Comparison of ENCODE assay signal across 8 cellular contexts in the genomic region with DNA sequence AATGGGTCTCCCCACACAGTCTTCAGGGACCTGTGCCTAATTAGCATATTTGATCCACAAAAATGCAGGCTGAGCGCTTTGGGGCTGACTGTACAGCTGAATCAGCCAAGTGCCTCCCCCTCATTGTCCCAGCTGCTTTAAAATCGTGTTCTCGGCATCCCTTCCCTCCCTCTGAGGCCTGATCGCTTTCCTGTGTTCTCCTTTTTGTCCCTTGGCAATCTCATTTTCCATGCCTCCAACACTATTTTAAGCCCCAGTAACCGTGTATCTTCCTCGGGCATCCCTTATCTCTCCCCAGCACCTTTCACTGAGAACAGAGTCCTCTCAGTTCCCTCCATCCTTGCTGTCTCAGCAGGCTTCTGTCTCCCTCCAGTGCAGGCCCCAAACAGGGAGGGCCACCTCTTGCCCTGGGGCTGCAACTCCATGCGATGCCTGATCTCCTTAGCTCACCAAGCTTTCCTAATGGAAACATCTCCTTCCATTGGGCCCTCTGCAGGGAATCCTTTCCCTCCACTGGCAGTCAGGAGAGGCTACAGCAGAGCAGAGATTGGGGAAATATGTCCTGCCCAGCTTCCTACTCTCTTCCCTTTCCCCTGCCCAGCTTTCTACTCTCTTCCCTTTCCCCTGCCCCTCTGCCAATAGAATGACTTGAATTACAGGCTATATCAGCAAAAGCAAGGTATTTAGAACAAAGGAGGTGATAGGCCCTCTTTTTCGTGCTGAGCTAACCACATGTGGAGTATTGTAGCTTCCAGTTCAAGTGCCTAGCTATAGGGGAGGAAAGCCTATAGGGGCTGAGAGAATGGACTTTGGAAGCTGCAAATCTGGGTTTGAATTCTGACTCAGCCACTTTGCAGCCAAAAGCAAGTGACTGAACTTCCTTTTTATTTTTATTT. TPM values are rescaled to one million over a fixed set of nuclear protein-coding genes. Genes with fewer than 3 reads are reported as not detected.
DNase-seq lines count a peak whose midpoint lies in the region; ATAC-seq and TF ChIP-seq lines count a peak whose summit lies in the region.

No MANE protein-coding gene starts in this region.

- peak overlapping the region; percentile 58 for H3K4me2 ChIP-seq in mammary epithelial cell (ENCODE audit: insufficient read depth, low read depth, low read length)

- CTCF ChIA-PET in mammary epithelial cell (lab: Charles Lee; ENCODE audit: low non-redundant PET): interaction anchor here (0.5 kb wide), 1 partner anchor 35 kb away, joined by 3 read pairs; no protein-coding TSS in a partner anchor
- CTCF ChIA-PET in CD8-positive, alpha-beta memory T cell (lab: Charles Lee): interaction anchor here (1.3 kb wide), 1 partner anchor 8 kb away, joined by 3 read pairs; no protein-coding TSS in a partner anchor

- no peak overlapping the region for H3K4me3 Mint-ChIP-seq in CD8-positive, alpha-beta memory T cell

- H3K27me3 Mint-ChIP-seq in CD8-positive, alpha-beta memory T cell: no peaks in the 10 kb centered on the region

- no peaks in the 10 kb centered on the region for H3K36me3 Mint-ChIP-seq in CD8-positive, alpha-beta memory T cell

- no peaks in the 10 kb centered on the region for H3K9me3 ChIP-seq in mammary epithelial cell (replicated peaks; ENCODE audit: insufficient read depth, low read length)
- H3K9me3 ChIP-seq in CD8-positive, alpha-beta memory T cell (ENCODE audit: low read length): no peaks in the 10 kb centered on the region

- TF ChIP-seq CTCF in mammary epithelial cell (conservative IDR thresholded peaks at IDR 0.05 in 1 of 2, IDR thresholded peaks at IDR 0.05 in 1 of 2; ENCODE audit: extremely low read depth in 1 of 2, insufficient read depth in 1 of 2, low read depth in 1 of 2, low read length in 2 of 2): no peak

- no peak overlapping the region for H3K4me3 ChIP-seq in mammary epithelial cell (replicated peaks in 1 of 3; ENCODE audit: insufficient read depth in 1 of 3, low read depth in 2 of 3, low read length in 3 of 3)
- H3K4me3 ChIP-seq in CD8-positive, alpha-beta memory T cell (ENCODE audit: low read length): no peak overlapping the region

- H3K36me3 ChIP-seq in mammary epithelial cell (ENCODE audit: insufficient read depth, low read length): no peaks in the 10 kb centered on the region
- H3K36me3 ChIP-seq in CD8-positive, alpha-beta memory T cell (ENCODE audit: insufficient read depth, low read length): no peaks in the 10 kb centered on the region

- no peaks in the 10 kb centered on the region for H3K4me1 Mint-ChIP-seq in CD8-positive, alpha-beta memory T cell

- H3K27me3 ChIP-seq in mammary epithelial cell (ENCODE audit: insufficient read depth, low read length): no peaks in the 10 kb centered on the region
- no peaks in the 10 kb centered on the region for H3K27me3 ChIP-seq in CD8-positive, alpha-beta memory T cell (ENCODE audit: insufficient read depth, low read length, poor library complexity, severe bottlenecking)

- no peaks in the 10 kb centered on the region for H3K9me3 Mint-ChIP-seq in CD8-positive, alpha-beta memory T cell

- WGBS in mammary epithelial cell (ENCODE audit: low coverage, missing lambda C conversion rate): 19% methylated on average over 6 of the region's 8 CpGs

- peaks cover 42% of the 10 kb centered on the region for H3K4me1 ChIP-seq in mammary epithelial cell (ENCODE audit: insufficient read depth, low read length)
- no peaks in the 10 kb centered on the region for H3K4me1 ChIP-seq in CD8-positive, alpha-beta memory T cell (ENCODE audit: insufficient read depth, low read length)

- in situ Hi-C loops in mammary epithelial cell (cut with MboI; ENCODE audit: low sequenced_read_pairs in 2 of 2): no loop called here

- peak overlapping the region in 1 of 8 donors; percentile 4 for H3K27ac Mint-ChIP-seq in CD8-positive, alpha-beta memory T cell

- DNase-seq in HUDEP-2 (lab: John Stamatoyannopoulos, UW; ENCODE audit: unreplicated experiment in 76 of 76): peak in 66 of 76 experiments; percentile 10 to 77 (median 36)
- DNase-seq in mammary epithelial cell: peak; percentile 76
- peak; percentile 94 for DNase-seq in kidney glomerular epithelial cell (lab: John Stamatoyannopoulos, UW)
- DNase-seq in stromal cell of bone marrow (ENCODE audit: low read depth): peak; percentile 76
- DNase-seq in NCI-H2081 (lab: John Stamatoyannopoulos, UW): no peak
- DNase-seq in CD8-positive, alpha-beta memory T cell: no peak
- no peak for DNase-seq in stimulated activated CD4-positive, alpha-beta T cell treated with anti-CD3 and anti-CD28 coated beads, Interleukin-4, amount 100 ng/mL, for 4 hours

- peak overlapping the region; percentile 71 for H2AFZ ChIP-seq in mammary epithelial cell (ENCODE audit: low read depth, low read length)

- H3K27ac ChIP-seq in mammary epithelial cell (ENCODE audit: insufficient read depth, low read depth, low read length): peak overlapping the region; percentile 57
- no peak overlapping the region for H3K27ac ChIP-seq in CD8-positive, alpha-beta memory T cell (ENCODE audit: low read depth, low read length)

- no peak for ATAC-seq in GM18519 (IDR thresholded peaks at IDR 0.05; ENCODE audit: low FRiP score, unreplicated experiment)

- H4K20me1 ChIP-seq in mammary epithelial cell (ENCODE audit: insufficient read depth, low read length): no peaks in the 10 kb centered on the region

- TSS peak; percentile 45 for BruUV-seq in mammary epithelial cell (replicated peaks; lab: Mats Ljungman, UMichigan)

- H3K9ac ChIP-seq in mammary epithelial cell (ENCODE audit: insufficient read depth, low read length): peak overlapping the region; percentile 18

- dilution Hi-C loops in mammary epithelial cell (cut with HindIII; ENCODE audit: low sequenced_read_pairs): no loop called here

- intact Hi-C loops in mammary epithelial cell (cut with micrococcal nuclease): loop anchor here (2.0 kb wide), 1 partner anchor 18 kb away; no protein-coding TSS in a partner anchor

- no peaks in the 10 kb centered on the region for H3K79me2 ChIP-seq in mammary epithelial cell (ENCODE audit: insufficient read depth, low read length)

- POLR2A ChIA-PET in CD8-positive, alpha-beta memory T cell (lab: Charles Lee): no interaction called here

RNA-seq across cellular contexts. Expression of a gene that starts 13.9 kb away (rescaled TPM):
- total RNA-seq in mammary epithelial cell: 10 to 100 TPM; 49.3 to 95.2 TPM
- polyA plus RNA-seq in mammary epithelial cell: 178 TPM
- polyA minus RNA-seq in mammary epithelial cell: 76.8 TPM
- 100 to 1,000 TPM; 114 to 121 TPM for total RNA-seq in CD8-positive, alpha-beta memory T cell
- 307 TPM for polyA plus RNA-seq in CD8-positive, alpha-beta memory T cell

RNA-seq across cellular contexts. Expression of a gene that starts 14.2 kb away (rescaled TPM):
- 10 to 100 TPM; 15.3 to 15.5 TPM for total RNA-seq in mammary epithelial cell
- 15.1 TPM for polyA plus RNA-seq in mammary epithelial cell
- polyA minus RNA-seq in mammary epithelial cell: 11.3 TPM
- total RNA-seq in CD8-positive, alpha-beta memory T cell: 10 to 100 TPM; 24.7 to 25.2 TPM
- 46.9 TPM for polyA plus RNA-seq in CD8-positive, alpha-beta memory T cell

RNA-seq across cellular contexts. Expression of a gene that starts 57.0 kb away (rescaled TPM):
- 10 to 100 TPM; 41.3 to 72.2 TPM for total RNA-seq in mammary epithelial cell
- polyA plus RNA-seq in mammary epithelial cell: 41.7 TPM
- 155 TPM for polyA minus RNA-seq in mammary epithelial cell
- 10 to 100 TPM; 81.1 to 84.5 TPM for total RNA-seq in CD8-positive, alpha-beta memory T cell
- polyA plus RNA-seq in CD8-positive, alpha-beta memory T cell: 60.0 TPM

Comparison
In these comparisons a context has a peak if more than half of its experiments do, and no peak if none do; other contexts are left out.
1. DNase-seq: peak in HUDEP-2 (66 of 76), mammary epithelial cell (single experiment), kidney glomerular epithelial cell (single experiment) and stromal cell of bone marrow (single experiment); none in NCI-H2081 (0 of 2), CD8-positive, alpha-beta memory T cell (0 of 5) and stimulated activated CD4-positive, alpha-beta T cell treated with anti-CD3 and anti-CD28 coated beads, Interleukin-4, amount 100 ng/mL, for 4 hours (0 of 2).